Comparison of ENCODE assay signal across 9 cellular contexts in genomic region chr20:64102647-64103354, GRCh38. TPM values are rescaled to one million over a fixed set of nuclear protein-coding genes. Genes with fewer than 3 reads are reported as not detected.
DNase-seq lines count a peak whose midpoint lies in the region; TF ChIP-seq lines count a peak whose summit lies in the region.
"Had no signal": no experiment of that assay in that cellular context is flagged by ENCODE, and none has a peak within 500 bp of the region (broad histone marks: within the 10 kb centered on the region; RNA-seq: fewer than 3 reads in every experiment).

No MANE protein-coding gene starts in this region.

- H3K36me3 ChIP-seq in HEK293 (ENCODE audit: control insufficient read depth in 2 of 2, insufficient read depth in 1 of 2, low read length in 2 of 2) (no peaks in the 10 kb centered on the region), esophagus squamous epithelium (no peaks in the 10 kb centered on the region), transverse colon (no peaks in the 10 kb centered on the region)

- H3K27ac Mint-ChIP-seq in progenitor cell of endocrine pancreas (no peak overlapping the region), immature natural killer cell (no peak overlapping the region)

- in situ Hi-C loops in transverse colon (cut with MboI; ENCODE audit: low pct_ligation_motif_present in 1 of 4, low pct_unique_long_range_greater_than_20kb in 1 of 4, low sequenced_read_pairs in 3 of 4) = no loop called here

- peak overlapping the region; percentile 68 for H3K4me3 Mint-ChIP-seq in progenitor cell of endocrine pancreas (ENCODE audit: low read depth)
- H3K4me3 Mint-ChIP-seq in immature natural killer cell = peak overlapping the region in 1 of 5 donors; percentile 39

- no peak for TF ChIP-seq CTCF in HEK293 (tag by site-specific recombination; IDR thresholded peaks at IDR 0.05)
- no peak for TF ChIP-seq CTCF in esophagus squamous epithelium (IDR thresholded peaks at IDR 0.05)
- no peak for TF ChIP-seq CTCF in progenitor cell of endocrine pancreas (IDR thresholded peaks at IDR 0.05; ENCODE audit: unreplicated experiment)
- TF ChIP-seq CTCF in transverse colon (IDR thresholded peaks at IDR 0.05) = no peak

- H3K4me1 ChIP-seq in HEK293 (ENCODE audit: control insufficient read depth, insufficient read depth, low read length) = no peaks in the 10 kb centered on the region
- H3K4me1 ChIP-seq in esophagus squamous epithelium = peaks cover 5 to 13% (median 11%) of the 10 kb centered on the region in 3 donors
- H3K4me1 ChIP-seq in transverse colon = peaks cover 0 to 10% (median 7%) of the 10 kb centered on the region in 4 donors

- WGBS in esophagus squamous epithelium, 2 donors = 60 to 64% methylated on average over 6 to 8 of the region's 30 CpGs
- 22 to 79% methylated on average over 3 to 29 of the region's 30 CpGs for WGBS in transverse colon (ENCODE audit: low coverage in 1 of 2), 2 donors

- H3K36me3 Mint-ChIP-seq in progenitor cell of endocrine pancreas (ENCODE audit: insufficient read depth) (no peaks in the 10 kb centered on the region), immature natural killer cell (no peaks in the 10 kb centered on the region)

- peaks cover 10% of the 10 kb centered on the region for H3K4me1 Mint-ChIP-seq in progenitor cell of endocrine pancreas (ENCODE audit: low read depth)
- H3K4me1 Mint-ChIP-seq in immature natural killer cell = peaks cover 4 to 5% of the 10 kb centered on the region in 2 donors

- intact Hi-C loops in esophagus squamous epithelium (cut with DNase I) = no loop called here
- intact Hi-C loops in transverse colon (cut with DNase I; ENCODE audit: low total_unique reads) = no loop called here

- H3K4me3 ChIP-seq in HEK293 (ENCODE audit: low read depth, low read length) = peak overlapping the region; percentile 39
- H3K4me3 ChIP-seq in esophagus squamous epithelium = peak overlapping the region in 3 of 4 donors; percentile 15 to 60 (median 43)
- H3K4me3 ChIP-seq in transverse colon = peak overlapping the region in 1 of 4 donors; percentile 50

- H3K27ac ChIP-seq in HEK293 (ENCODE audit: extremely low read depth, low read depth, low read length) (no peak overlapping the region), esophagus squamous epithelium (no peak overlapping the region), transverse colon (no peak overlapping the region)

- no peak for TF ChIP-seq POLR2A in esophagus squamous epithelium (IDR thresholded peaks at IDR 0.05)
- TF ChIP-seq POLR2A in transverse colon (IDR thresholded peaks at IDR 0.05) = no peak

- DNase-seq in NCI-H345 treated with DMSO at 0.1 percent for 48 hours (lab: John Stamatoyannopoulos, UW; ENCODE audit: unreplicated experiment) (peak; percentile 67), esophagus squamous epithelium (lab: John Stamatoyannopoulos, UW) (no peak), progenitor cell of endocrine pancreas (ENCODE audit: low spot score, unreplicated experiment) (no peak), immature natural killer cell (no peak), 8988T (no peak), transverse colon (no peak)
- no peak for DNase-seq in central memory CD4-positive, alpha-beta T cell

- TF ChIP-seq EP300 in transverse colon (IDR thresholded peaks at IDR 0.05; ENCODE audit: low read depth) = no peak

- CTCF ChIA-PET in HEK293 (lab: Yijun Ruan, JAX) = interaction anchor here (0.8 to 1.7 kb wide), 3 partner anchors 17 to 21 kb away, joined by 3 to 10 read pairs (median 5); no protein-coding TSS in a partner anchor

- H3K9me3 Mint-ChIP-seq in progenitor cell of endocrine pancreas (ENCODE audit: low read depth) (no peaks in the 10 kb centered on the region), immature natural killer cell (no peaks in the 10 kb centered on the region)

- peaks cover 13 to 73% (median 21%) of the 10 kb centered on the region in 4 donors for H3K27me3 ChIP-seq in esophagus squamous epithelium
- peaks cover 44% of the 10 kb centered on the region for H3K27me3 ChIP-seq in transverse colon

- H3K27me3 Mint-ChIP-seq in progenitor cell of endocrine pancreas (peaks cover 42% of the 10 kb centered on the region), immature natural killer cell (ENCODE audit: low read depth in 3 of 3) (peaks cover 4 to 13% (median 13%) of the 10 kb centered on the region in 3 donors)

- no peaks in the 10 kb centered on the region for H3K9me3 ChIP-seq in HEK293 (ENCODE audit: control insufficient read depth, insufficient read depth, low read depth, low read length)
- no peaks in the 10 kb centered on the region for H3K9me3 ChIP-seq in esophagus squamous epithelium
- H3K9me3 ChIP-seq in transverse colon = no peaks in the 10 kb centered on the region

- POLR2A ChIA-PET in HEK293 (lab: Yijun Ruan, JAX) = interaction anchor here (0.9 to 1.2 kb wide), 2 partner anchors 18 to 19 kb away, joined by 3 to 4 read pairs; no protein-coding TSS in a partner anchor

TF ChIP-seq in HEK293, 187 proteins besides CTCF, POLR2A, EP300 and RAD21:
- peak; percentile 45; the same call in 1 of the 2 replicates for TF ChIP-seq ZNF394 (tag by site-specific recombination; IDR thresholded peaks at IDR 0.05; ENCODE audit: borderline replicate concordance)
- TF ChIP-seq ZNF785 (tag by site-specific recombination; IDR thresholded peaks at IDR 0.05) = no peak
- TF ChIP-seq, protein P1, sequence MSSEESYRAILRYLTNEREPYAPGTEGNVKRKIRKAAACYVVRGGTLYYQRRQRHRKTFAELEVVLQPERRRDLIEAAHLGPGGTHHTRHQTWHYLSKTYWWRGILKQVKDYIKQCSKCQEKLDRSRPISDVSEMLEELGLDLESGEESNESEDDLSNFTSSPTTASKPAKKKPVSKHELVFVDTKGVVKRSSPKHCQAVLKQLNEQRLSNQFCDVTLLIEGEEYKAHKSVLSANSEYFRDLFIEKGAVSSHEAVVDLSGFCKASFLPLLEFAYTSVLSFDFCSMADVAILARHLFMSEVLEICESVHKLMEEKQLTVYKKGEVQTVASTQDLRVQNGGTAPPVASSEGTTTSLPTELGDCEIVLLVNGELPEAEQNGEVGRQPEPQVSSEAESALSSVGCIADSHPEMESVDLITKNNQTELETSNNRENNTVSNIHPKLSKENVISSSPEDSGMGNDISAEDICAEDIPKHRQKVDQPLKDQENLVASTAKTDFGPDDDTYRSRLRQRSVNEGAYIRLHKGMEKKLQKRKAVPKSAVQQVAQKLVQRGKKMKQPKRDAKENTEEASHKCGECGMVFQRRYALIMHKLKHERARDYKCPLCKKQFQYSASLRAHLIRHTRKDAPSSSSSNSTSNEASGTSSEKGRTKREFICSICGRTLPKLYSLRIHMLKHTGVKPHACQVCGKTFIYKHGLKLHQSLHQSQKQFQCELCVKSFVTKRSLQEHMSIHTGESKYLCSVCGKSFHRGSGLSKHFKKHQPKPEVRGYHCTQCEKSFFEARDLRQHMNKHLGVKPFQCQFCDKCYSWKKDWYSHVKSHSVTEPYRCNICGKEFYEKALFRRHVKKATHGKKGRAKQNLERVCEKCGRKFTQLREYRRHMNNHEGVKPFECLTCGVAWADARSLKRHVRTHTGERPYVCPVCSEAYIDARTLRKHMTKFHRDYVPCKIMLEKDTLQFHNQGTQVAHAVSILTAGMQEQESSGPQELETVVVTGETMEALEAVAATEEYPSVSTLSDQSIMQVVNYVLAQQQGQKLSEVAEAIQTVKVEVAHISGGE (tag by site-specific recombination; conservative IDR thresholded peaks at IDR 0.05; ENCODE audit: low read depth) = no peak
- TF ChIP-seq ZNF433 (tag by site-specific recombination; IDR thresholded peaks at IDR 0.05; ENCODE audit: low read depth) = no peak
- peak; percentile 54 for TF ChIP-seq ZIC2 (tag by site-specific recombination; IDR thresholded peaks at IDR 0.05)
- peak; percentile 86 for TF ChIP-seq ZNF600 (tag by site-specific recombination; IDR thresholded peaks at IDR 0.05)
- peak; percentile 100 for TF ChIP-seq ZNF121 (tag by site-specific recombination; IDR thresholded peaks at IDR 0.05)
- TF ChIP-seq ZNF26 (tag by site-specific recombination; IDR thresholded peaks at IDR 0.05) = no peak
- peak; percentile 76 for TF ChIP-seq ZBTB20 (tag by site-specific recombination; IDR thresholded peaks at IDR 0.05)
- no peak for TF ChIP-seq KLF8 (tag by site-specific recombination; IDR thresholded peaks at IDR 0.05)
- TF ChIP-seq ZNF837 (tag by site-specific recombination; IDR thresholded peaks at IDR 0.05) = no peak

RNA-seq across cellular contexts. Expression of gene NPBWR2, which starts 4.6 kb away (rescaled TPM):
- total RNA-seq in esophagus squamous epithelium (not detected), progenitor cell of endocrine pancreas (not detected in 2 replicates), transverse colon (not detected)
- polyA plus RNA-seq in immature natural killer cell = not detected
- total RNA-seq: pulmonary artery endothelial cell had no signal

RNA-seq across cellular contexts. Expression of gene LKAAEAR1, which starts 18.6 kb away (rescaled TPM):
- not detected for total RNA-seq in esophagus squamous epithelium
- total RNA-seq in progenitor cell of endocrine pancreas = not detected in 2 replicates
- polyA plus RNA-seq in immature natural killer cell = not detected
- total RNA-seq in transverse colon = not detected
- total RNA-seq: pulmonary artery endothelial cell had no signal

RNA-seq across cellular contexts. Expression of gene OPRL1, which starts 22.9 kb away (rescaled TPM):
- total RNA-seq in esophagus squamous epithelium = under 1 TPM in 3 of 4 donors, not detected in 1; 0.34 to 0.91 (median 0.76) TPM
- 1.5 TPM in 2 replicates for total RNA-seq in progenitor cell of endocrine pancreas
- polyA plus RNA-seq in immature natural killer cell = 1 to 10 TPM in 1 of 3 donors, under 1 TPM in 2; 0.48 to 1.3 (median 0.73) TPM
- under 1 TPM in 2 of 4 donors, not detected in 2; 0.14 to 0.32 TPM for total RNA-seq in transverse colon

RNA-seq across cellular contexts. Expression of gene RGS19, which starts 23.5 kb away (rescaled TPM):
- 10 to 100 TPM in 3 of 4 donors, 1 to 10 TPM in 1; 7.4 to 14.4 (median 11.0) TPM for total RNA-seq in esophagus squamous epithelium
- total RNA-seq in progenitor cell of endocrine pancreas = 6.5 and 7.6 TPM in 2 replicates
- polyA plus RNA-seq in immature natural killer cell = 100 to 1,000 TPM; 124 to 171 (median 132) TPM
- total RNA-seq in transverse colon = 10 to 100 TPM in 2 of 4 donors, 1 to 10 TPM in 1, not detected in 1; 5.5 to 37.4 (median 10.8) TPM

RNA-seq across cellular contexts. Expression of gene TCEA2, which starts 39.8 kb away (rescaled TPM):
- total RNA-seq in esophagus squamous epithelium (10 to 100 TPM in 2 of 4 donors, 1 to 10 TPM in 2; 1.8 to 25.2 (median 8.9) TPM), progenitor cell of endocrine pancreas (86.7 and 92.7 TPM in 2 replicates), transverse colon (10 to 100 TPM in 3 of 4 donors, 1 to 10 TPM in 1; 5.6 to 94.3 (median 14.8) TPM)
- polyA plus RNA-seq in immature natural killer cell = 10 to 100 TPM; 18.9 to 26.6 (median 24.1) TPM
